1 cellular context compared by ENCODE assay signal in the genomic region with DNA sequence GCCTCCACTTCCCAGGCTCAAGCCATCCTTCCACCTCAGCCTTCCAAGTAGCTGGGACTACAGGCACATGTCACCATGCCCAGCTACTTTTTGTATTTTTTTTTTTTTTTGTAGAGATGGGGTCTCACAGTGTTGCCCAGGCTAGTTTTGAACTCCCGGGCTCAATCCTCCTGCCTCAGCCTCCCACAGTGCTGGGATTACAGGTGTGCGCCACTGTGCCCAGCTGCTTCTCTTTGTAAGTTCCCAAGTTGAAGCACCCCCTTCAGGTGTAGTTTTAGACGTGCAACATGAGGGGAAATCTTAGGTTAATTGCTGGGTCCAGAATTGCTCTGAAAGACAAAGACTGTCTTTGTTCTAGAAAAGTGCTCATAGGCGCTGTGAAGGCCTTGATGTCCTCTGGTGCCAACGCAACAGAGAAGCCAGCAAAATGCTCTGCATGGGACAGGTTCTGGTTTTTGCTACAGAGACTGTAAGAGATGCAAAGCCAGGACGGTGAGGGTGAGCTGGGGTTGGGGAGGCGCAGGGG.
TF ChIP-seq lines count a peak whose summit lies in the region.

No MANE protein-coding gene starts in this region.

TF ChIP-seq in HCT116, 20 proteins besides CTCF, POLR2A, EP300 and RAD21:
- TF ChIP-seq YY1 (IDR thresholded peaks at IDR 0.05; ENCODE audit: extremely low read depth, insufficient replicate concordance, low read depth, low read length) (no peak), EZH2phosphoT487 (IDR thresholded peaks at IDR 0.05; ENCODE audit: borderline replicate concordance) (no peak), CBX3 (IDR thresholded peaks at IDR 0.05; ENCODE audit: low read depth) (no peak), JUND (IDR thresholded peaks at IDR 0.05) (no peak), POLR2AphosphoS5 (IDR thresholded peaks at IDR 0.05; ENCODE audit: low read depth, low read length) (no peak), EZH2 (IDR thresholded peaks at IDR 0.05) (no peak), ELF1 (IDR thresholded peaks at IDR 0.05; ENCODE audit: borderline replicate concordance, low read depth) (no peak), SRF (IDR thresholded peaks at IDR 0.05; ENCODE audit: low read depth) (no peak), ZNF274 (IDR thresholded peaks at IDR 0.05; ENCODE audit: low read depth, low read length) (no peak), SIN3A (IDR thresholded peaks at IDR 0.05; ENCODE audit: low read depth) (no peak), CEBPB (IDR thresholded peaks at IDR 0.05; ENCODE audit: low read depth) (no peak), ZFX (IDR thresholded peaks at IDR 0.05) (no peak), SP1 (IDR thresholded peaks at IDR 0.05; ENCODE audit: low read depth) (no peak), TCF7L2 (IDR thresholded peaks at IDR 0.05; ENCODE audit: borderline replicate concordance, extremely low read depth, insufficient read depth, insufficient read length) (no peak), FOSL1 (IDR thresholded peaks at IDR 0.05; ENCODE audit: low read depth) (no peak), EGR1 (IDR thresholded peaks at IDR 0.05; ENCODE audit: low read depth) (no peak)
- TF ChIP-seq, protein P1, sequence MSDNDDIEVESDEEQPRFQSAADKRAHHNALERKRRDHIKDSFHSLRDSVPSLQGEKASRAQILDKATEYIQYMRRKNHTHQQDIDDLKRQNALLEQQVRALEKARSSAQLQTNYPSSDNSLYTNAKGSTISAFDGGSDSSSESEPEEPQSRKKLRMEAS (IDR thresholded peaks at IDR 0.05) = no peak
- TF ChIP-seq, protein P2, sequence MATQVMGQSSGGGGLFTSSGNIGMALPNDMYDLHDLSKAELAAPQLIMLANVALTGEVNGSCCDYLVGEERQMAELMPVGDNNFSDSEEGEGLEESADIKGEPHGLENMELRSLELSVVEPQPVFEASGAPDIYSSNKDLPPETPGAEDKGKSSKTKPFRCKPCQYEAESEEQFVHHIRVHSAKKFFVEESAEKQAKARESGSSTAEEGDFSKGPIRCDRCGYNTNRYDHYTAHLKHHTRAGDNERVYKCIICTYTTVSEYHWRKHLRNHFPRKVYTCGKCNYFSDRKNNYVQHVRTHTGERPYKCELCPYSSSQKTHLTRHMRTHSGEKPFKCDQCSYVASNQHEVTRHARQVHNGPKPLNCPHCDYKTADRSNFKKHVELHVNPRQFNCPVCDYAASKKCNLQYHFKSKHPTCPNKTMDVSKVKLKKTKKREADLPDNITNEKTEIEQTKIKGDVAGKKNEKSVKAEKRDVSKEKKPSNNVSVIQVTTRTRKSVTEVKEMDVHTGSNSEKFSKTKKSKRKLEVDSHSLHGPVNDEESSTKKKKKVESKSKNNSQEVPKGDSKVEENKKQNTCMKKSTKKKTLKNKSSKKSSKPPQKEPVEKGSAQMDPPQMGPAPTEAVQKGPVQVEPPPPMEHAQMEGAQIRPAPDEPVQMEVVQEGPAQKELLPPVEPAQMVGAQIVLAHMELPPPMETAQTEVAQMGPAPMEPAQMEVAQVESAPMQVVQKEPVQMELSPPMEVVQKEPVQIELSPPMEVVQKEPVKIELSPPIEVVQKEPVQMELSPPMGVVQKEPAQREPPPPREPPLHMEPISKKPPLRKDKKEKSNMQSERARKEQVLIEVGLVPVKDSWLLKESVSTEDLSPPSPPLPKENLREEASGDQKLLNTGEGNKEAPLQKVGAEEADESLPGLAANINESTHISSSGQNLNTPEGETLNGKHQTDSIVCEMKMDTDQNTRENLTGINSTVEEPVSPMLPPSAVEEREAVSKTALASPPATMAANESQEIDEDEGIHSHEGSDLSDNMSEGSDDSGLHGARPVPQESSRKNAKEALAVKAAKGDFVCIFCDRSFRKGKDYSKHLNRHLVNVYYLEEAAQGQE (IDR thresholded peaks at IDR 0.05; ENCODE audit: low read depth) = no peak
- TF ChIP-seq, protein P3, sequence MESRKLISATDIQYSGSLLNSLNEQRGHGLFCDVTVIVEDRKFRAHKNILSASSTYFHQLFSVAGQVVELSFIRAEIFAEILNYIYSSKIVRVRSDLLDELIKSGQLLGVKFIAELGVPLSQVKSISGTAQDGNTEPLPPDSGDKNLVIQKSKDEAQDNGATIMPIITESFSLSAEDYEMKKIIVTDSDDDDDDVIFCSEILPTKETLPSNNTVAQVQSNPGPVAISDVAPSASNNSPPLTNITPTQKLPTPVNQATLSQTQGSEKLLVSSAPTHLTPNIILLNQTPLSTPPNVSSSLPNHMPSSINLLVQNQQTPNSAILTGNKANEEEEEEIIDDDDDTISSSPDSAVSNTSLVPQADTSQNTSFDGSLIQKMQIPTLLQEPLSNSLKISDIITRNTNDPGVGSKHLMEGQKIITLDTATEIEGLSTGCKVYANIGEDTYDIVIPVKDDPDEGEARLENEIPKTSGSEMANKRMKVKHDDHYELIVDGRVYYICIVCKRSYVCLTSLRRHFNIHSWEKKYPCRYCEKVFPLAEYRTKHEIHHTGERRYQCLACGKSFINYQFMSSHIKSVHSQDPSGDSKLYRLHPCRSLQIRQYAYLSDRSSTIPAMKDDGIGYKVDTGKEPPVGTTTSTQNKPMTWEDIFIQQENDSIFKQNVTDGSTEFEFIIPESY (IDR thresholded peaks at IDR 0.05; ENCODE audit: extremely low read depth, insufficient replicate concordance, low read length) = no peak
- TF ChIP-seq, protein P4, sequence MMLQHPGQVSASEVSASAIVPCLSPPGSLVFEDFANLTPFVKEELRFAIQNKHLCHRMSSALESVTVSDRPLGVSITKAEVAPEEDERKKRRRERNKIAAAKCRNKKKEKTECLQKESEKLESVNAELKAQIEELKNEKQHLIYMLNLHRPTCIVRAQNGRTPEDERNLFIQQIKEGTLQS (IDR thresholded peaks at IDR 0.05) = no peak
